8 cellular contexts compared by ENCODE assay signal in the genomic region with DNA sequence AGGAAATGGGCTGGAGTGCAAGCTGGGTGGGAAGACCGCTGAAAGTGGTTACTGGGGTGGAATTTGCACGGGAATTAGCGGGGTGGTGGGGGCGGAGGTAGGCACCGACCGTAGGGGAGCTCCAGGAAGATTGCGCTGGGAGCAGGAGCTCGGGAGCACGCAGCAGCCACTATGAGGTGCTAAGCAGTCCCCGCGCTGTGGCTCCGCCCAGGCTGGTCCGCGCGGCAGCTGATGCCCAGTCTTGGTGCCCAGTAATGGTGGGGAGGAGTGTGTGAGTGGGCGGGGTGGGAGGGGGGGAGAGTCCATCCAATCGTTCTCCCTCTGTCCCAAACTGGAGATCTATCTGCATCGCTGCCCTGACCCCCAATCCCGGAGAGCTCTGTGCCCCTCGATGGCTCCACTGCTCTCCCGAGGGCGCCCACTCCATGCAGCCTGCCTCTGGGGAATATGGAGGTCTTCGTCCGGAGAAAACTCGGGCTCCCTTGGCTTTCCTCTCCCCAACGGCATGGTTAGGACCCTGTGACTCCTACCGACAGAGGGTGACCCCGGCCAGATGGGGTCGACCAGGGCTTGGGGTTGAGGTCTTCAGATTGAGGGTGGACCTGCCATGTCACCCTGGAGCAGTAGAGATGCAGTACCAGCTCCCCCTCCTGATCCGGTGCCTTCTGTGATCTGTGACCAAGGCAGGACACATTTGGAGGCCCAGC. TPM values are rescaled to one million over a fixed set of nuclear protein-coding genes. Genes with fewer than 3 reads are reported as not detected.
DNase-seq lines count a peak whose midpoint lies in the region; ATAC-seq and TF ChIP-seq lines count a peak whose summit lies in the region.

No MANE protein-coding gene starts in this region.

- H3K4me3 ChIP-seq in GM23248 (peak overlapping the region; percentile 72), iPS-18a (ENCODE audit: low read length) (peak overlapping the region; percentile 50), gastrocnemius medialis (peak overlapping the region; percentile 63 to 70 (median 64)), MM.1S (ENCODE audit: low read length) (no peak overlapping the region)

- H3K9me3 ChIP-seq in GM23248 (ENCODE audit: low read depth) = no peaks in the 10 kb centered on the region
- no peaks in the 10 kb centered on the region for H3K9me3 ChIP-seq in iPS-18a (ENCODE audit: control insufficient read depth, low read depth, low read length)
- no peaks in the 10 kb centered on the region for H3K9me3 ChIP-seq in gastrocnemius medialis
- no peaks in the 10 kb centered on the region for H3K9me3 ChIP-seq in MM.1S (replicated peaks; ENCODE audit: insufficient read depth, low read length)

- H3K27ac Mint-ChIP-seq in activated naive CD8-positive, alpha-beta T cell treated with anti-CD3 and anti-CD28 coated beads, Interleukin-2, amount 10 ng/mL, durations not matched to agents 7 days and 5 days = peak overlapping the region; percentile 96

- H3K27ac ChIP-seq in GM23248 = peak overlapping the region; percentile 30; the same call in 1 of the 2 replicates
- no peak overlapping the region for H3K27ac ChIP-seq in iPS-18a (ENCODE audit: low read length)
- peak overlapping the region; percentile 79 to 83 (median 80) for H3K27ac ChIP-seq in gastrocnemius medialis
- no peak overlapping the region for H3K27ac ChIP-seq in MM.1S (ENCODE audit: low read length)

- intact Hi-C loops in gastrocnemius medialis (cut with DNase I; ENCODE audit: low total_unique reads) = loop anchor here (1.0 to 5.0 kb wide), 3 partner anchors 34 to 400 kb away; no protein-coding TSS in a partner anchor

- no peak for ATAC-seq in activated naive CD8-positive, alpha-beta T cell treated with anti-CD3 and anti-CD28 coated beads, Interleukin-2, amount 10 ng/mL, durations not matched to agents 7 days and 5 days (ENCODE audit: low read depth)
- ATAC-seq in gastrocnemius medialis (peak in 1 of 2 donors; percentile 51), HG02938 (IDR thresholded peaks at IDR 0.05; ENCODE audit: unreplicated experiment) (no peak)

- TF ChIP-seq CTCF in gastrocnemius medialis (IDR thresholded peaks at IDR 0.05 in 4 of 5, conservative IDR thresholded peaks at IDR 0.05 in 1 of 5) = peak in 1 of 5 experiments; percentile 11
- TF ChIP-seq CTCF in MM.1S (IDR thresholded peaks at IDR 0.05; ENCODE audit: low read length) = no peak

- 16 to 18% methylated on average over 25 to 29 of the region's 30 CpGs for WGBS in GM23248 (ENCODE audit: low coverage in 1 of 2, low lambda C conversion rate in 2 of 2, missing lambda C conversion rate in 2 of 2), 2 experiments

- peak overlapping the region; percentile 69 for H3K9ac ChIP-seq in GM23248
- no peak overlapping the region for H3K9ac ChIP-seq in iPS-18a (ENCODE audit: low read length)
- H3K9ac ChIP-seq in MM.1S (ENCODE audit: low read length) = no peak overlapping the region

- H3K36me3 Mint-ChIP-seq in activated naive CD8-positive, alpha-beta T cell treated with anti-CD3 and anti-CD28 coated beads, Interleukin-2, amount 10 ng/mL, durations not matched to agents 7 days and 5 days = peaks cover 7% of the 10 kb centered on the region

- H2AFZ ChIP-seq in GM23248 (peak overlapping the region; percentile 81), MM.1S (ENCODE audit: low read length) (no peak overlapping the region)

- peak overlapping the region; percentile 88 for H3K4me2 ChIP-seq in GM23248 (ENCODE audit: unreplicated experiment)
- H3K4me2 ChIP-seq in MM.1S (ENCODE audit: low read depth, low read length) = no peak overlapping the region

- no peaks in the 10 kb centered on the region for H3K27me3 ChIP-seq in GM23248 (replicated peaks; ENCODE audit: insufficient read depth)
- H3K27me3 ChIP-seq in iPS-18a (ENCODE audit: control insufficient read depth, insufficient read depth, low read length) = peaks cover 9% of the 10 kb centered on the region
- no peaks in the 10 kb centered on the region for H3K27me3 ChIP-seq in gastrocnemius medialis
- no peaks in the 10 kb centered on the region for H3K27me3 ChIP-seq in MM.1S (replicated peaks; ENCODE audit: insufficient read depth, low read length)

- H3K4me1 Mint-ChIP-seq in activated naive CD8-positive, alpha-beta T cell treated with anti-CD3 and anti-CD28 coated beads, Interleukin-2, amount 10 ng/mL, durations not matched to agents 7 days and 5 days = peaks cover 28% of the 10 kb centered on the region

- DNase-seq in GM23248 (peak; percentile 72), gastrocnemius medialis (peak in 1 of 2 donors; percentile 59), MM.1S (no peak), NCI-H2227 treated with DMSO at 0.1 percent for 48 hours (lab: John Stamatoyannopoulos, UW) (no peak)
- DNase-seq in activated naive CD8-positive, alpha-beta T cell treated with anti-CD3 and anti-CD28 coated beads, Interleukin-2, amount 10 ng/mL, durations not matched to agents 7 days and 5 days = no peak
- DNase-seq in stimulated activated CD4-positive, alpha-beta T cell treated with anti-CD3 and anti-CD28 coated beads, Interleukin-12 subunit alpha, Interleukin-12 subunit beta, amount 100 ng/mL, for 4 hours = no peak

- no peak for TF ChIP-seq POLR2A in gastrocnemius medialis (IDR thresholded peaks at IDR 0.05)

- H3K9me2 ChIP-seq in GM23248 (ENCODE audit: insufficient read depth) (no peaks in the 10 kb centered on the region), MM.1S (replicated peaks; ENCODE audit: insufficient read depth, low read length) (no peaks in the 10 kb centered on the region)

- H4K20me1 ChIP-seq in GM23248 (ENCODE audit: insufficient read depth) (no peaks in the 10 kb centered on the region), MM.1S (ENCODE audit: insufficient read depth, low read length) (no peaks in the 10 kb centered on the region)

- H3K79me2 ChIP-seq in GM23248 (ENCODE audit: insufficient read depth) (no peaks in the 10 kb centered on the region), MM.1S (ENCODE audit: low read length) (no peaks in the 10 kb centered on the region)

- peaks cover 4% of the 10 kb centered on the region; the same call in 1 of the 2 replicates for H3K36me3 ChIP-seq in GM23248 (ENCODE audit: low read depth)
- H3K36me3 ChIP-seq in iPS-18a (ENCODE audit: control insufficient read depth, low read depth, low read length) = peaks cover 7% of the 10 kb centered on the region
- H3K36me3 ChIP-seq in gastrocnemius medialis = peaks cover 0 to 8% of the 10 kb centered on the region in 2 donors
- no peaks in the 10 kb centered on the region for H3K36me3 ChIP-seq in MM.1S (replicated peaks; ENCODE audit: insufficient read depth, low read length)

- peak overlapping the region; percentile 86 for H3K4me3 Mint-ChIP-seq in activated naive CD8-positive, alpha-beta T cell treated with anti-CD3 and anti-CD28 coated beads, Interleukin-2, amount 10 ng/mL, durations not matched to agents 7 days and 5 days

- POLR2A ChIA-PET in activated naive CD8-positive, alpha-beta T cell treated with anti-CD3 and anti-CD28 coated beads, Interleukin-2, amount 10 ng/mL, durations not matched to agents 7 days and 5 days (lab: Charles Lee) = interaction anchor here (0.5 to 5.0 kb wide), 11 partner anchors 9 to 77 kb away, joined by 3 to 49 read pairs (median 6); a partner anchor contains a TSS

- no peaks in the 10 kb centered on the region; the same call in 1 of the 2 replicates for H3F3A ChIP-seq in GM23248 (ENCODE audit: insufficient read depth)
- H3F3A ChIP-seq in MM.1S (ENCODE audit: insufficient read depth, low read length) = peaks cover 13% of the 10 kb centered on the region

- H3K4me1 ChIP-seq in GM23248 (ENCODE audit: insufficient read depth) = no peaks in the 10 kb centered on the region; the same call in 1 of the 2 replicates
- no peaks in the 10 kb centered on the region for H3K4me1 ChIP-seq in iPS-18a (ENCODE audit: control insufficient read depth, low read depth, low read length)
- peaks cover 6 to 12% of the 10 kb centered on the region in 2 donors for H3K4me1 ChIP-seq in gastrocnemius medialis
- H3K4me1 ChIP-seq in MM.1S (ENCODE audit: low read length) = peaks cover 14% of the 10 kb centered on the region

- in situ Hi-C loops in GM23248 (cut with MboI) = no loop called here
- in situ Hi-C loops in gastrocnemius medialis (cut with MboI; ENCODE audit: low sequenced_read_pairs in 4 of 4) = loop anchor here (5.0 to 25.0 kb wide), 6 partner anchors 40 to 1160 kb away; a partner anchor contains a TSS

- H3K9me3 Mint-ChIP-seq in activated naive CD8-positive, alpha-beta T cell treated with anti-CD3 and anti-CD28 coated beads, Interleukin-2, amount 10 ng/mL, durations not matched to agents 7 days and 5 days = no peaks in the 10 kb centered on the region

- H3K27me3 Mint-ChIP-seq in activated naive CD8-positive, alpha-beta T cell treated with anti-CD3 and anti-CD28 coated beads, Interleukin-2, amount 10 ng/mL, durations not matched to agents 7 days and 5 days = no peaks in the 10 kb centered on the region

RNA-seq across cellular contexts. Expression of a gene that starts 5.3 kb away (rescaled TPM):
- total RNA-seq in GM23248 (2014; rRNA removed; shearing (Covaris generic)) = not detected in 2 replicates
- polyA plus RNA-seq in GM23248 (2016; fragmentation: Nextera tagmentation; extraction: Ambion mirVana) = 0.42 and 0.55 TPM in 2 replicates
- not detected for total RNA-seq in activated naive CD8-positive, alpha-beta T cell treated with anti-CD3 and anti-CD28 coated beads, Interleukin-2, amount 10 ng/mL, durations not matched to agents 7 days and 5 days
- not detected for total RNA-seq in gastrocnemius medialis

RNA-seq across cellular contexts. Expression of a gene that starts 9.8 kb away (rescaled TPM):
- 27.3 and 38.7 TPM in 2 replicates for total RNA-seq in GM23248 (2014; rRNA removed; shearing (Covaris generic))
- 24.6 and 27.1 TPM in 2 replicates for polyA plus RNA-seq in GM23248 (2016; fragmentation: Nextera tagmentation; extraction: Ambion mirVana)
- 10 to 100 TPM; 34.9 to 38.6 TPM for total RNA-seq in activated naive CD8-positive, alpha-beta T cell treated with anti-CD3 and anti-CD28 coated beads, Interleukin-2, amount 10 ng/mL, durations not matched to agents 7 days and 5 days
- total RNA-seq in gastrocnemius medialis = 10 to 100 TPM; 34.0 to 59.5 (median 43.7) TPM

RNA-seq across cellular contexts. Expression of a gene that starts 24.6 kb away (rescaled TPM):
- 368 and 410 TPM in 2 replicates for total RNA-seq in GM23248 (2014; rRNA removed; shearing (Covaris generic))
- polyA plus RNA-seq in GM23248 (2016; fragmentation: Nextera tagmentation; extraction: Ambion mirVana) = 454 and 461 TPM in 2 replicates
- total RNA-seq in activated naive CD8-positive, alpha-beta T cell treated with anti-CD3 and anti-CD28 coated beads, Interleukin-2, amount 10 ng/mL, durations not matched to agents 7 days and 5 days = 1 to 10 TPM; 7.0 to 7.1 TPM
- 100 to 1,000 TPM in 2 of 4 donors, 10 to 100 TPM in 2; 50.4 to 168 (median 97.8) TPM for total RNA-seq in gastrocnemius medialis

RNA-seq across cellular contexts. Expression of a gene that starts 35.3 kb away (rescaled TPM):
- total RNA-seq in GM23248 (2014; rRNA removed; shearing (Covaris generic)) = 5.1 and 5.7 TPM in 2 replicates
- polyA plus RNA-seq in GM23248 (2016; fragmentation: Nextera tagmentation; extraction: Ambion mirVana) = 27.9 and 30.0 TPM in 2 replicates
- 10 to 100 TPM; 21.1 TPM for total RNA-seq in activated naive CD8-positive, alpha-beta T cell treated with anti-CD3 and anti-CD28 coated beads, Interleukin-2, amount 10 ng/mL, durations not matched to agents 7 days and 5 days
- total RNA-seq in gastrocnemius medialis = 100 to 1,000 TPM in 3 of 4 donors, 10 to 100 TPM in 1; 99.5 to 155 (median 121) TPM

RNA-seq across cellular contexts. Expression of a gene that starts 43.1 kb away (rescaled TPM):
- 108 and 138 TPM in 2 replicates for total RNA-seq in GM23248 (2014; rRNA removed; shearing (Covaris generic))
- 190 and 198 TPM in 2 replicates for polyA plus RNA-seq in GM23248 (2016; fragmentation: Nextera tagmentation; extraction: Ambion mirVana)
- total RNA-seq in activated naive CD8-positive, alpha-beta T cell treated with anti-CD3 and anti-CD28 coated beads, Interleukin-2, amount 10 ng/mL, durations not matched to agents 7 days and 5 days = 10 to 100 TPM; 64.9 to 72.7 TPM
- total RNA-seq in gastrocnemius medialis = 100 to 1,000 TPM in 1 of 4 donors, 10 to 100 TPM in 3; 45.9 to 118 (median 94.2) TPM

Comparison
In these comparisons a context has a peak if more than half of its experiments do, and no peak if none do; other contexts are left out.
1. H3K27ac ChIP-seq: peak in GM23248 (single experiment) and gastrocnemius medialis (4 of 4); none in iPS-18a (single experiment) and MM.1S (single experiment).
2. RNA of a gene that starts 24.6 kb away (total RNA-seq): 368 to 410 TPM in GM23248 and 50.4 to 168 TPM in gastrocnemius medialis; 7.0 to 7.1 TPM in activated naive CD8-positive, alpha-beta T cell treated with anti-CD3 and anti-CD28 coated beads, Interleukin-2, amount 10 ng/mL, durations not matched to agents 7 days and 5 days; every median in the first group is over 4 times any median in the second.